ENCODE assay signal across 14 cellular contexts in genomic region chr15:73654659-73655058, GRCh38. TPM values are rescaled to one million over a fixed set of nuclear protein-coding genes. Genes with fewer than 3 reads are reported as not detected.
A peak's percentile ranks its signal among the peaks of the same experiment; 100 is the strongest.
DNase-seq lines count a peak whose midpoint lies in the region; ATAC-seq and TF ChIP-seq lines count a peak whose summit lies in the region.
"Had no signal": no experiment of that assay in that cellular context is flagged by ENCODE, and none has a peak within 500 bp of the region (broad histone marks: within the 10 kb centered on the region; RNA-seq: fewer than 3 reads in every experiment).

No MANE protein-coding gene starts in this region.

- no peak overlapping the region for H3K4me3 Mint-ChIP-seq in mesothelial cell of epicardium
- H3K4me3 Mint-ChIP-seq: CD14-positive monocyte; CD8-positive, alpha-beta T cell; IgD-negative memory B cell had no signal

- no peaks in the 10 kb centered on the region for H3K36me3 Mint-ChIP-seq in mesothelial cell of epicardium
- H3K36me3 Mint-ChIP-seq: CD14-positive monocyte; CD8-positive, alpha-beta T cell had no signal

- H3K27me3 ChIP-seq in sigmoid colon: no peaks in the 10 kb centered on the region

- no peak overlapping the region for H3K4me3 ChIP-seq in sigmoid colon
- H3K4me3 ChIP-seq: HAP-1 had no signal

- peaks cover 27% of the 10 kb centered on the region for H3K4me1 Mint-ChIP-seq in mesothelial cell of epicardium
- H3K4me1 Mint-ChIP-seq: IgD-negative memory B cell had no signal

- H3K27ac Mint-ChIP-seq in mesothelial cell of epicardium: peak overlapping the region; percentile 30
- H3K27ac Mint-ChIP-seq: CD14-positive monocyte; CD8-positive, alpha-beta T cell; IgD-negative memory B cell had no signal

- no peak for TF ChIP-seq EP300 in sigmoid colon (IDR thresholded peaks at IDR 0.05)

- WGBS in sigmoid colon, 2 donors: 8 to 37% methylated on average over 3 of the region's 3 CpGs

- DNase-seq in HEK293T (ENCODE audit: extremely low spot score) (no peak), mesothelial cell of epicardium (ENCODE audit: low spot score in 2 of 2, unreplicated experiment in 2 of 2) (no peak), GM19238 (ENCODE audit: insufficient read length, low spot score) (no peak), sigmoid colon (no peak), NCI-H524 (lab: John Stamatoyannopoulos, UW) (no peak)
- DNase-seq: CD8-positive, alpha-beta T cell; COR-L47 had no signal

- TF ChIP-seq POLR2A in sigmoid colon (IDR thresholded peaks at IDR 0.05): no peak

- POLR2A ChIA-PET in HEK293T (lab: Yijun Ruan, JAX): no interaction called here

- H3K9me3 Mint-ChIP-seq in mesothelial cell of epicardium: peaks cover 11% of the 10 kb centered on the region
- H3K9me3 Mint-ChIP-seq: CD8-positive, alpha-beta T cell had no signal

- peak overlapping the region; percentile 84 for H3K27ac ChIP-seq in VCaP
- no peak overlapping the region for H3K27ac ChIP-seq in sigmoid colon
- H3K27ac ChIP-seq: HL-60, KMS-11 had no signal

- H3K9me3 ChIP-seq in sigmoid colon: no peaks in the 10 kb centered on the region
- H3K9me3 ChIP-seq: HAP-1 had no signal

- no peaks in the 10 kb centered on the region for H3K27me3 Mint-ChIP-seq in mesothelial cell of epicardium (ENCODE audit: low read depth)

- H3K36me3 ChIP-seq in sigmoid colon: no peaks in the 10 kb centered on the region
- H3K36me3 ChIP-seq: HAP-1 had no signal

- no peaks in the 10 kb centered on the region for H3K4me1 ChIP-seq in sigmoid colon
- H3K4me1 ChIP-seq: HAP-1 had no signal

- CTCF ChIA-PET in HEK293T (lab: Yijun Ruan, JAX): interaction anchor here (2.1 kb wide), 1 partner anchor 18 kb away, joined by 8 read pairs; no protein-coding TSS in a partner anchor

- ATAC-seq in GM19397 (IDR thresholded peaks at IDR 0.05; ENCODE audit: unreplicated experiment): no peak
- ATAC-seq: CD8-positive, alpha-beta T cell had no signal

- TF ChIP-seq CTCF in VCaP (conservative IDR thresholded peaks at IDR 0.05) (no peak), mesothelial cell of epicardium (IDR thresholded peaks at IDR 0.05; ENCODE audit: unreplicated experiment) (no peak), sigmoid colon (IDR thresholded peaks at IDR 0.05) (no peak)

- intact Hi-C loops in sigmoid colon (cut with DNase I): no loop called here

TF ChIP-seq in HEK293T, 16 proteins besides CTCF, POLR2A, EP300 and RAD21:
- TF ChIP-seq NFRKB (IDR thresholded peaks at IDR 0.05): no peak
- TF ChIP-seq ZNF384 (IDR thresholded peaks at IDR 0.05): peak; percentile 82; the same call in 1 of the 2 replicates
- TF ChIP-seq PKNOX1 (IDR thresholded peaks at IDR 0.05): peak; percentile 74

RNA-seq across cellular contexts. Expression of gene NPTN, which starts 21.5 kb away (rescaled TPM):
- total RNA-seq in mesothelial cell of epicardium: 102 to 116 TPM (median 109 TPM) in 3 replicates
- 100 to 1,000 TPM; 216 to 320 (median 299) TPM for total RNA-seq in sigmoid colon
- 10 to 100 TPM; 40.8 to 98.6 (median 42.5) TPM for polyA plus RNA-seq in sigmoid colon

RNA-seq across cellular contexts. Expression of gene CD276, which starts 29.5 kb away (rescaled TPM):
- total RNA-seq in mesothelial cell of epicardium (174 to 179 TPM (median 178 TPM) in 3 replicates), sigmoid colon (10 to 100 TPM; 20.4 to 59.8 (median 36.7) TPM)
- polyA plus RNA-seq in sigmoid colon: 10 to 100 TPM; 15.7 to 38.6 (median 16.8) TPM
- total RNA-seq: CD8-positive, alpha-beta T cell had no signal
- polyA plus RNA-seq: IgD-negative memory B cell had no signal
